In genomic region chr11:118076754-118077281, GRCh38 we compare ENCODE assay signal across 1 cellular context.
TF ChIP-seq lines count a peak whose summit lies in the region.

Gene TMPRSS4, plus strand, starts transcription at chr11:118077078. Its CDS starts 225 bp downstream, at chr11:118077303.

TF ChIP-seq in H1, 55 proteins besides CTCF, POLR2A, EP300 and RAD21 (continued from another document):
- TF ChIP-seq TAF1 (IDR thresholded peaks at IDR 0.05; ENCODE audit: low read depth, low read length) (no peak), PHF8 (conservative IDR thresholded peaks at IDR 0.05; ENCODE audit: low read depth, low read length) (no peak), MAX (IDR thresholded peaks at IDR 0.05) (peak; percentile 81), POU5F1 (IDR thresholded peaks at IDR 0.05; ENCODE audit: low read depth, low read length) (no peak), KDM5A (IDR thresholded peaks at IDR 0.05; ENCODE audit: low read length) (no peak), E2F6 (IDR thresholded peaks at IDR 0.05) (peak; percentile 95), RXRA (IDR thresholded peaks at IDR 0.05; ENCODE audit: insufficient read depth, low read depth, low read length) (no peak)
